ENCODE assay signal across 8 cellular contexts in the genomic region with DNA sequence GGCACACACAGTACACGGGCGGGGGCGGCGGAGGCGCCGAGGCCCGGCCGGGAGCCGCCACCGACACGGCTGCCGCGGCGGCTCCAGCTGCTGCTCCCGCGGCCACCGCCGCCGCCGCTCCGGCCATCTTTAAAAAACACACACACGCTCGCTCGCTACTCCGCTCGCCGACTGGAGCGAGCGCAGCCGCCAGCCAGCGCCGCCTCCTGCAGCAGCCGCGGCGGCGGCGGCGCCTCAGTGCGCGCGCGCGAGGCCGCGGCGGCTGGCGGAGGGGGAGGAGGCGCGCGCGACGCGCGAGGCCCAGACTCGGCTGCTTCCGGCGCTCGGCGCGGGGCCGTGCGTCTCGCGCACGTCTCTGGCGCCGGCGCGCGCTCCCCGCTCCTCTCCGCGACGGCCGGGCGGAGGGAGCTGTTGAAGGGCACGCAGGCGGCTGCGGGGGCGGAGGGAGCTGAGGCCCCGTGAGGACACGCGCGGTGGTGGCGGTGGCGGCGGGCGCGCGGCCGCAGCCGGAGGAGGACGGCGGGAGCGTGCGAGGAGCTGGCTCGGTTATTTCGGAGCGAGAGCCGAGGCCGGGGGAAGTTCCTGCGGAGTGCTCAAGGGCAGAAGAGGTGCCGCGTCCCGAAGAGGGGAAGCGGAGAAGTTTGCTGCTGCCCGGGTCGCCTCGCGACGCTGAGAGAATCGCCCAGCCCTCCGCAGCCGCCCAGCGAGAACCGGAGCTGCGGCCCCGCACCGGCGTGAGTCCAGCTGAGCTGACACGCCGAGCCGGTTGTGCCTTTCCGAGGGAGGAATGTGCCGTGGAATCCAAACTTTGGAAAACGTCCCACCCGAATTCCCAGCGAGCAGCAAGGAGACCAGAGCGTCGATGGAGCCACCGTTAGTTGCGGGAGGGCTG. TPM values are rescaled to one million over a fixed set of nuclear protein-coding genes. Genes with fewer than 3 reads are reported as not detected.
DNase-seq lines count a peak whose midpoint lies in the region; ATAC-seq, FAIRE-seq and TF ChIP-seq lines count a peak whose summit lies in the region.

TSS of gene KDM7A (minus strand) at position 173 of the 892 bp plus-strand sequence. CDS start at position 127, 46 bp downstream.

- 0 out of 2 replicates have a peak, but pooled peaks have one; percentile 19 for TF ChIP-seq POLR2A in GM12892 (IDR thresholded peaks at IDR 0.05; ENCODE audit: low read depth, low read length)

- H3K4me3 ChIP-seq in right cardiac atrium (ENCODE audit: low read length): peak within 1 kb of the TSS; percentile 98

- H3K9me3 ChIP-seq in right cardiac atrium (ENCODE audit: control insufficient read depth, low read length): no peaks in the 10 kb centered on the region

- DNase-seq in GM12892 (ENCODE audit: insufficient read length): peak; percentile 78
- peak; percentile 69 to 95 for DNase-seq in NCI-H187 (lab: John Stamatoyannopoulos, UW)
- DNase-seq in right cardiac atrium: peak; percentile 95 to 98 (median 97)
- DNase-seq in pulmonary artery endothelial cell (ENCODE audit: low read depth, low spot score): peak; percentile 71
- peak; percentile 89 for DNase-seq in ureter (ENCODE audit: low spot score)

- ATAC-seq in HG02852 (IDR thresholded peaks at IDR 0.05; ENCODE audit: unreplicated experiment) (peak; percentile 61), right cardiac atrium (peak; percentile 93 to 95)

- H3K27ac ChIP-seq in angular gyrus (ENCODE audit: low read depth, low read length) (peak within 1 kb of the TSS; percentile 88), right cardiac atrium (ENCODE audit: low read length) (peak within 1 kb of the TSS; percentile 96)

- FAIRE-seq in GM12892 (lab: Jason Lieb, UNC): peak; percentile 84

- H3K4me1 ChIP-seq in right cardiac atrium (ENCODE audit: control insufficient read depth, insufficient read depth, low read length): no peaks in the 10 kb centered on the region

- no peaks in the 10 kb centered on the region for H3K27me3 ChIP-seq in right cardiac atrium (ENCODE audit: control insufficient read depth, insufficient read depth)

- intact Hi-C loops in T-helper 2 cell treated with Interferon-gamma antibody and Interleukin-4, amounts not matched to agents 100 ng/mL and 5 ng/mL, for 36 hours (cut with micrococcal nuclease): loop anchor here (2.0 to 5.0 kb wide), 3 partner anchors 226 to 1070 kb away; partner anchors contain the start of gene ZC3HAV1
- intact Hi-C loops in right cardiac atrium (cut with DNase I): loop anchor here (5.0 to 10.0 kb wide), 3 partner anchors 140 to 158 kb away; no protein-coding TSS in a partner anchor

- under 1% methylated on average over 131 of the region's 132 CpGs for WGBS in right cardiac atrium

RNA-seq across cellular contexts. Expression of gene KDM7A, which starts in this region (rescaled TPM):
- 1.4 TPM for polyA plus RNA-seq in GM12892 (2012; ENCODE audit: missing spikeins)
- total RNA-seq in T-helper 2 cell treated with Interferon-gamma antibody and Interleukin-4, amounts not matched to agents 100 ng/mL and 5 ng/mL, for 36 hours: 11.8 and 13.4 TPM in 2 replicates
- total RNA-seq in right cardiac atrium: 10 to 100 TPM; 11.5 to 14.8 (median 12.8) TPM
- 4.5 TPM for polyA plus RNA-seq in right cardiac atrium
- 5.3 and 7.5 TPM in 2 replicates for total RNA-seq in pulmonary artery endothelial cell
- 17.7 TPM for total RNA-seq in ureter

Comparison
In these comparisons a context has a peak if more than half of its experiments do, and no peak if none do; other contexts are left out.
1. Peak in every context shown above with its lines: DNase-seq, ATAC-seq, H3K4me3 ChIP-seq and H3K27ac ChIP-seq.